8 cellular contexts compared by ENCODE assay signal in genomic region chr1:161539731-161540561, GRCh38. TPM values are rescaled to one million over a fixed set of nuclear protein-coding genes. Genes with fewer than 3 reads are reported as not detected.
DNase-seq lines count a peak whose midpoint lies in the region; ATAC-seq and TF ChIP-seq lines count a peak whose summit lies in the region.
"Not testable (repeated sequence)": the region's sequence is repeated elsewhere in the genome, so short reads cannot be mapped to it uniquely, and the experiment has no call there.

No MANE protein-coding gene starts in this region.

- H3K4me1 ChIP-seq in RWPE2 (ENCODE audit: insufficient read depth, poor library complexity, severe bottlenecking): not testable (repeated sequence)

- not testable (repeated sequence) for H3K9me3 ChIP-seq in RWPE2 (ENCODE audit: severe bottlenecking)

- H3K27ac ChIP-seq in RWPE2 (ENCODE audit: poor library complexity, severe bottlenecking): peak overlapping the region; percentile 25

- not testable (repeated sequence) for H3K4me1 Mint-ChIP-seq in nephron
- H3K4me1 Mint-ChIP-seq in stimulated activated naive B cell treated with anti-CD40 and anti-IgM and Interleukin-4, amounts not matched to agents 10 μg/mL and 1 μg/mL and 100 μg/mL, for 72 hours: peaks cover 25 to 40% of the 10 kb centered on the region in 2 donors

- H3K36me3 ChIP-seq in RWPE2 (ENCODE audit: low read depth): not testable (repeated sequence)

- DNase-seq in DMS79 (lab: John Stamatoyannopoulos, UW): peak; percentile 41
- peak; percentile 94 for DNase-seq in KBM-7
- not testable (repeated sequence) for DNase-seq in RWPE2 (ENCODE audit: low spot score)
- DNase-seq in activated T-helper 9 cell treated with anti-CD3 and anti-CD28 coated beads, Interleukin-2, amount 50 U/mL, for 16 hours (ENCODE audit: low read depth): peak; percentile 81
- DNase-seq in fibroblast of the aortic adventitia (ENCODE audit: low read depth): peak; percentile 88
- peak; percentile 87 for DNase-seq in stimulated activated naive B cell treated with anti-CD40 and anti-IgM and Interleukin-4, amounts not matched to agents 10 μg/mL and 1 μg/mL and 100 μg/mL, for 72 hours

- H3K27ac Mint-ChIP-seq in nephron: peak overlapping the region; percentile 9 to 63 (median 31)
- H3K27ac Mint-ChIP-seq in stimulated activated naive B cell treated with anti-CD40 and anti-IgM and Interleukin-4, amounts not matched to agents 10 μg/mL and 1 μg/mL and 100 μg/mL, for 72 hours: peak overlapping the region; percentile 99

- peak overlapping the region; percentile 87 to 97 (median 94) for H3K4me3 Mint-ChIP-seq in nephron
- H3K4me3 Mint-ChIP-seq in stimulated activated naive B cell treated with anti-CD40 and anti-IgM and Interleukin-4, amounts not matched to agents 10 μg/mL and 1 μg/mL and 100 μg/mL, for 72 hours: peak overlapping the region; percentile 94 to 98

- in situ Hi-C loops in KBM-7 (cut with MboI; ENCODE audit: low pct_unique_long_range_greater_than_20kb, low sequenced_read_pairs): not testable (repeated sequence)

- not testable (repeated sequence) for H3K9me3 Mint-ChIP-seq in nephron; stimulated activated naive B cell treated with anti-CD40 and anti-IgM and Interleukin-4, amounts not matched to agents 10 μg/mL and 1 μg/mL and 100 μg/mL, for 72 hours

- peaks cover 46% of the 10 kb centered on the region for H3K27me3 Mint-ChIP-seq in nephron (ENCODE audit: low read depth)
- not testable (repeated sequence) for H3K27me3 Mint-ChIP-seq in stimulated activated naive B cell treated with anti-CD40 and anti-IgM and Interleukin-4, amounts not matched to agents 10 μg/mL and 1 μg/mL and 100 μg/mL, for 72 hours

- ATAC-seq in GM21786 (IDR thresholded peaks at IDR 0.05; ENCODE audit: unreplicated experiment) (peak; percentile 45), RWPE2 (ENCODE audit: low read depth) (peak; percentile 78)
- peak; percentile 78 to 82 for ATAC-seq in stimulated activated naive B cell treated with anti-CD40 and anti-IgM and Interleukin-4, amounts not matched to agents 10 μg/mL and 1 μg/mL and 100 μg/mL, for 72 hours (replicated peaks)

- peak overlapping the region; percentile 40 for H3K4me3 ChIP-seq in RWPE2 (ENCODE audit: severe bottlenecking)
- H3K4me3 ChIP-seq in fibroblast of the aortic adventitia (ENCODE audit: low read depth, low read length): peak overlapping the region; percentile 73

- not testable (repeated sequence) for TF ChIP-seq CTCF in RWPE2 (IDR thresholded peaks at IDR 0.05; ENCODE audit: poor library complexity, severe bottlenecking); fibroblast of the aortic adventitia (IDR thresholded peaks at IDR 0.05; ENCODE audit: insufficient read depth, low read length); nephron (IDR thresholded peaks at IDR 0.05; ENCODE audit: unreplicated experiment in 3 of 3)

- H3K27me3 ChIP-seq in RWPE2 (ENCODE audit: insufficient read depth, poor library complexity, severe bottlenecking): not testable (repeated sequence)

- H3K36me3 Mint-ChIP-seq in nephron (ENCODE audit: low read depth); stimulated activated naive B cell treated with anti-CD40 and anti-IgM and Interleukin-4, amounts not matched to agents 10 μg/mL and 1 μg/mL and 100 μg/mL, for 72 hours: not testable (repeated sequence)

RNA-seq across cellular contexts. Expression of gene FCGR3A, which starts 9.7 kb away (rescaled TPM):
- not detected in 2 replicates for total RNA-seq in fibroblast of the aortic adventitia (ENCODE audit: low replicate concordance)

RNA-seq across cellular contexts. Expression of gene HSPA6, which starts 15.6 kb away (rescaled TPM):
- 0.45 TPM in 1 of 2 replicates, not detected in the other for total RNA-seq in fibroblast of the aortic adventitia (ENCODE audit: low replicate concordance)

RNA-seq across cellular contexts. Expression of gene FCGR2A, which starts 34.7 kb away (rescaled TPM):
- total RNA-seq in fibroblast of the aortic adventitia (ENCODE audit: low replicate concordance): 0.99 TPM in 1 of 2 replicates, not detected in the other
